ENCODE assay signal across 7 cellular contexts in the genomic region with DNA sequence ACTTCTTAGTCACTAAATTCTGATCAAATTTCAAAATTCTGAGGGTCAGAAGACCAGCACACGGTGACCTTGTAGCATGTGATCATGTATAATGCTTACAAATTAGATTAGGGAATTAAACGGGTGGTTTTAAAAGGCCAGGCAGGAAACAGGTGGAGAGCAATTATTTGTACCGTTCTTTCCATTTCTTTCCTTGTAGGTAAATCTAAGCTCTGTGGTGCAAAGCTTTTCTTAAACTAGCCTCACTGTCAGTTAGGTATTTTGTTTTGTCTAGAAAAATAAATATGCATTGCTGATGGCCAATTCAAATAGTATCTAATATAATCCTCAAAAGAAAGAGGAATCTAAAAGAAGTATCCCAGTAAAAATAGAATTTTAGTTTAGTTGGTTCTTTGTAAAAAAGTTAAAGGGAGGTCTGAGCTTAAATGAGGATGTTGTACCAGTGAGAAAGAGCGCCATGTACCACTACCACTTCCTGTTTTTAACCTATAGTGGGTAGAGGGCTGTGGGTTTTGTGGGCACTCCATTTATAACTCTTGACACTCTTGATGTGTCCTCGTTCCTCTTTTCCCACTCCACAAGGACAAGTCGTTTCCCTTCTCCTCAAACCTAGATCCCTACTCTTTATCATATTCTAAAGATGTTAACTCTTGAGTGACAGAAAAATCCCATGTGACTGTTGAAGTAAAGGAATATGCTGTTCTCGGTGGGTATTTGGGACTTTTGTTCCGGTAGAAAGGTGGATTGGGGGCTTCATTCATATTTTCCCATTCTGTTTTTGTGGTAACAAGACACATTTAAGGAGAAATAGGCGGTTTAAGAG.
DNase-seq lines count a peak whose midpoint lies in the region; ATAC-seq and TF ChIP-seq lines count a peak whose summit lies in the region.

No MANE protein-coding gene starts in this region.

- ATAC-seq in GM18868 (IDR thresholded peaks at IDR 0.05; ENCODE audit: unreplicated experiment), result peak; percentile 65
- ATAC-seq in HG02610 (IDR thresholded peaks at IDR 0.05; ENCODE audit: unreplicated experiment), result peak; percentile 53

- in situ Hi-C loops in brain microvascular endothelial cell (cut with HindIII; ENCODE audit: low pct_ligation_motif_present, low sequenced_read_pairs), result no loop called here

- peak; percentile 99 for DNase-seq in MV-4-11 (lab: John Stamatoyannopoulos, UW)
- peak; percentile 49 for DNase-seq in activated gamma-delta T cell treated with anti-CD3 and anti-CD28 coated beads, Interleukin-2, amount 50 U/mL, for 16 hours (ENCODE audit: low read depth)
- peak; percentile 35 for DNase-seq in stimulated activated CD8-positive, alpha-beta memory T cell treated with anti-CD3 and anti-CD28 coated beads, Interleukin-12 subunit alpha, Interleukin-12 subunit beta, amount 100 ng/mL, for 1 hour (ENCODE audit: low read depth)
- DNase-seq in brain microvascular endothelial cell, result no peak
- no peak for DNase-seq in SHP77 treated with DMSO at 0.1 percent for 48 hours (lab: John Stamatoyannopoulos, UW)

- H3K4me3 ChIP-seq in brain microvascular endothelial cell (ENCODE audit: low read depth, low read length), result no peak overlapping the region

- no peaks in the 10 kb centered on the region for H3K36me3 ChIP-seq in brain microvascular endothelial cell (replicated peaks)

- H3K27ac ChIP-seq in brain microvascular endothelial cell, result no peak overlapping the region

- no peak for TF ChIP-seq CTCF in brain microvascular endothelial cell (IDR thresholded peaks at IDR 0.05; ENCODE audit: low read depth, low read length, missing control alignments)

- H3K27me3 ChIP-seq in brain microvascular endothelial cell (replicated peaks), result no peaks in the 10 kb centered on the region

Comparison
In these comparisons a context has a peak if more than half of its experiments do, and no peak if none do; other contexts are left out.
1. DNase-seq: peak in MV-4-11 (single experiment), activated gamma-delta T cell treated with anti-CD3 and anti-CD28 coated beads, Interleukin-2, amount 50 U/mL, for 16 hours (single experiment) and stimulated activated CD8-positive, alpha-beta memory T cell treated with anti-CD3 and anti-CD28 coated beads, Interleukin-12 subunit alpha, Interleukin-12 subunit beta, amount 100 ng/mL, for 1 hour (single experiment); none in brain microvascular endothelial cell (single experiment) and SHP77 treated with DMSO at 0.1 percent for 48 hours (single experiment).